ENCODE assay signal across 1 cellular context in genomic region chr10:84059526-84059925, GRCh38.
TF ChIP-seq lines count a peak whose summit lies in the region.

No MANE protein-coding gene starts in this region.

TF ChIP-seq in K562, 482 proteins besides CTCF, POLR2A, EP300 and RAD21 (continued from another document):
- no peak for TF ChIP-seq E2F8 (IDR thresholded peaks at IDR 0.05; ENCODE audit: low read depth, partially characterized antibody)
- no peak for TF ChIP-seq NKRF (IDR thresholded peaks at IDR 0.05; ENCODE audit: borderline replicate concordance)
- no peak for TF ChIP-seq NONO (IDR thresholded peaks at IDR 0.05; ENCODE audit: low read depth in 2 of 2, low read length in 1 of 2)
- no peak for TF ChIP-seq FOSL1 (tag; conservative IDR thresholded peaks at IDR 0.05)
- no peak for TF ChIP-seq KLF10 (CRISPR knock-in tag; IDR thresholded peaks at IDR 0.05)
- TF ChIP-seq HNRNPH1 (optimal IDR thresholded peaks at IDR 0.05; ENCODE audit: low read depth, low read length) = no peak
- no peak for TF ChIP-seq SNAPC5 (CRISPR knock-in tag; IDR thresholded peaks at IDR 0.05)
- TF ChIP-seq SP1 (CRISPR knock-in tag; IDR thresholded peaks at IDR 0.05) = no peak
- no peak for TF ChIP-seq MAFK (IDR thresholded peaks at IDR 0.05; ENCODE audit: low read length)
- TF ChIP-seq MCM3 (IDR thresholded peaks at IDR 0.05) = no peak
- TF ChIP-seq DMBX1 (CRISPR knock-in tag; IDR thresholded peaks at IDR 0.05; ENCODE audit: borderline replicate concordance) = no peak
- no peak for TF ChIP-seq ZNF217 (CRISPR knock-in tag; IDR thresholded peaks at IDR 0.05)
TF ChIP-seq in K562: peak in this region for 0.
